ENCODE assay signal across 19 cellular contexts in genomic region chr3:76497636-76498035, GRCh38.
DNase-seq lines count a peak whose midpoint lies in the region; ATAC-seq and TF ChIP-seq lines count a peak whose summit lies in the region.
"Had no signal": no experiment of that assay in that cellular context is flagged by ENCODE, and none has a peak within 500 bp of the region (broad histone marks: within the 10 kb centered on the region; RNA-seq: fewer than 3 reads in every experiment).

No MANE protein-coding gene starts in this region.

- intact Hi-C loops in activated CD8-positive, alpha-beta T cell treated with anti-CD3 and anti-CD28 coated beads for 36 hours (cut with micrococcal nuclease) = no loop called here

- H3K9me3 Mint-ChIP-seq in activated CD8-positive, alpha-beta T cell treated with anti-CD3 and anti-CD28 coated beads for 36 hours = peaks cover 11% of the 10 kb centered on the region

- no peaks in the 10 kb centered on the region for H3K4me1 Mint-ChIP-seq in activated CD8-positive, alpha-beta T cell treated with anti-CD3 and anti-CD28 coated beads for 36 hours (ENCODE audit: low read depth)
- H3K4me1 Mint-ChIP-seq: activated naive CD8-positive, alpha-beta T cell treated with anti-CD3 and anti-CD28 coated beads, Interleukin-2, amount 10 ng/mL, durations not matched to agents 7 days and 5 days had no signal

- ATAC-seq in GM19351 (IDR thresholded peaks at IDR 0.05; ENCODE audit: unreplicated experiment) = no peak
- ATAC-seq in activated CD8-positive, alpha-beta T cell treated with anti-CD3 and anti-CD28 coated beads for 36 hours = no peak
- ATAC-seq: mucosa of descending colon had no signal

- no peaks in the 10 kb centered on the region for H3K27me3 Mint-ChIP-seq in activated CD8-positive, alpha-beta T cell treated with anti-CD3 and anti-CD28 coated beads for 36 hours
- H3K27me3 Mint-ChIP-seq: activated naive CD8-positive, alpha-beta T cell treated with anti-CD3 and anti-CD28 coated beads, Interleukin-2, amount 10 ng/mL, durations not matched to agents 7 days and 5 days had no signal

- no peak overlapping the region for H3K27ac Mint-ChIP-seq in activated CD8-positive, alpha-beta T cell treated with anti-CD3 and anti-CD28 coated beads for 36 hours
- H3K27ac Mint-ChIP-seq: activated naive CD8-positive, alpha-beta T cell treated with anti-CD3 and anti-CD28 coated beads, Interleukin-2, amount 10 ng/mL, durations not matched to agents 7 days and 5 days had no signal

- no peak for TF ChIP-seq EP300 in Ishikawa (IDR thresholded peaks at IDR 0.05; ENCODE audit: borderline replicate concordance)

- no peaks in the 10 kb centered on the region for H3K36me3 ChIP-seq in mesodermal cell (ENCODE audit: control insufficient read depth, insufficient read depth, low read length)
- H3K36me3 ChIP-seq: esophagus muscularis mucosa, Peyer's patch, thoracic aorta had no signal

- WGBS in mesodermal cell (ENCODE audit: insufficient coverage in 2 of 2), 2 experiments = 58 to 67% methylated on average over 3 of the region's 3 CpGs

- no peak overlapping the region for H3K4me3 Mint-ChIP-seq in activated CD8-positive, alpha-beta T cell treated with anti-CD3 and anti-CD28 coated beads for 36 hours
- H3K4me3 Mint-ChIP-seq: activated naive CD8-positive, alpha-beta T cell treated with anti-CD3 and anti-CD28 coated beads, Interleukin-2, amount 10 ng/mL, durations not matched to agents 7 days and 5 days had no signal

- H3K27ac ChIP-seq in mesodermal cell (ENCODE audit: low read depth, low read length, severe bottlenecking) = peak overlapping the region; percentile 73
- H3K27ac ChIP-seq: BLaER1 treated with 17β-estradiol and CSF1 and Interleukin-3, amounts not matched to agents 10 nM and 100 nM; esophagus muscularis mucosa; parathyroid adenoma; Peyer's patch; thoracic aorta had no signal

- POLR2A ChIA-PET in activated CD8-positive, alpha-beta T cell treated with anti-CD3 and anti-CD28 coated beads for 36 hours (lab: Charles Lee) = no interaction called here

- in situ Hi-C loops in Caki2 (cut with HindIII; ENCODE audit: low pct_unique_long_range_greater_than_20kb, low sequenced_read_pairs) = no loop called here

- CTCF ChIA-PET in activated CD8-positive, alpha-beta T cell treated with anti-CD3 and anti-CD28 coated beads for 36 hours (lab: Charles Lee) = no interaction called here

- no peaks in the 10 kb centered on the region for H3K36me3 Mint-ChIP-seq in activated CD8-positive, alpha-beta T cell treated with anti-CD3 and anti-CD28 coated beads for 36 hours (ENCODE audit: low read depth)
- H3K36me3 Mint-ChIP-seq: activated naive CD8-positive, alpha-beta T cell treated with anti-CD3 and anti-CD28 coated beads, Interleukin-2, amount 10 ng/mL, durations not matched to agents 7 days and 5 days had no signal

- H3K4me3 ChIP-seq in epithelial cell of proximal tubule (ENCODE audit: low read depth, low read length) = no peak overlapping the region
- H3K4me3 ChIP-seq in mesodermal cell (ENCODE audit: extremely low read depth, insufficient read depth, low read length, poor library complexity, severe bottlenecking) = no peak overlapping the region
- H3K4me3 ChIP-seq: BLaER1 treated with 17β-estradiol and CSF1 and Interleukin-3, amounts not matched to agents 10 nM and 100 nM; esophagus muscularis mucosa; mucosa of descending colon; Peyer's patch; thoracic aorta had no signal

- peak; percentile 47 for DNase-seq in Caki2 (ENCODE audit: low read depth)
- DNase-seq in epithelial cell of proximal tubule (ENCODE audit: low read depth) = peak; percentile 59
- no peak for DNase-seq in NCI-H146 (lab: John Stamatoyannopoulos, UW)
- no peak for DNase-seq in LoVo (ENCODE audit: low spot score)
- no peak for DNase-seq in activated CD8-positive, alpha-beta T cell treated with anti-CD3 and anti-CD28 coated beads for 36 hours
- DNase-seq: activated CD4-positive, alpha-beta T cell treated with anti-CD3 and anti-CD28 coated beads for 4 hours; activated naive CD8-positive, alpha-beta T cell treated with anti-CD3 and anti-CD28 coated beads, Interleukin-2, amount 10 ng/mL, durations not matched to agents 7 days and 5 days; mucosa of descending colon; NCI-H187; NCI-H524 treated with DMSO at 0.1 percent for 48 hours; Peyer's patch; T-helper 2 cell had no signal

- no peaks in the 10 kb centered on the region for H3K4me1 ChIP-seq in mesodermal cell (ENCODE audit: control insufficient read depth, insufficient read depth, low read length, poor library complexity, severe bottlenecking)
- H3K4me1 ChIP-seq: esophagus muscularis mucosa, parathyroid adenoma, Peyer's patch had no signal

- H3K9me3 ChIP-seq in mesodermal cell (ENCODE audit: control insufficient read depth, low read length) = no peaks in the 10 kb centered on the region
- H3K9me3 ChIP-seq: esophagus muscularis mucosa, Peyer's patch, thoracic aorta had no signal

- TF ChIP-seq RAD21 in Ishikawa (IDR thresholded peaks at IDR 0.05; ENCODE audit: low read depth) = no peak

- no peak for TF ChIP-seq CTCF in epithelial cell of proximal tubule (conservative IDR thresholded peaks at IDR 0.05; ENCODE audit: low read depth, low read length)
- no peak for TF ChIP-seq CTCF in activated CD8-positive, alpha-beta T cell treated with anti-CD3 and anti-CD28 coated beads for 36 hours (IDR thresholded peaks at IDR 0.05)

TF ChIP-seq in Ishikawa, 13 proteins besides CTCF, POLR2A, EP300 and RAD21:
- peak; percentile 97 for TF ChIP-seq TEAD4 (IDR thresholded peaks at IDR 0.05)
- TF ChIP-seq, protein P1, sequence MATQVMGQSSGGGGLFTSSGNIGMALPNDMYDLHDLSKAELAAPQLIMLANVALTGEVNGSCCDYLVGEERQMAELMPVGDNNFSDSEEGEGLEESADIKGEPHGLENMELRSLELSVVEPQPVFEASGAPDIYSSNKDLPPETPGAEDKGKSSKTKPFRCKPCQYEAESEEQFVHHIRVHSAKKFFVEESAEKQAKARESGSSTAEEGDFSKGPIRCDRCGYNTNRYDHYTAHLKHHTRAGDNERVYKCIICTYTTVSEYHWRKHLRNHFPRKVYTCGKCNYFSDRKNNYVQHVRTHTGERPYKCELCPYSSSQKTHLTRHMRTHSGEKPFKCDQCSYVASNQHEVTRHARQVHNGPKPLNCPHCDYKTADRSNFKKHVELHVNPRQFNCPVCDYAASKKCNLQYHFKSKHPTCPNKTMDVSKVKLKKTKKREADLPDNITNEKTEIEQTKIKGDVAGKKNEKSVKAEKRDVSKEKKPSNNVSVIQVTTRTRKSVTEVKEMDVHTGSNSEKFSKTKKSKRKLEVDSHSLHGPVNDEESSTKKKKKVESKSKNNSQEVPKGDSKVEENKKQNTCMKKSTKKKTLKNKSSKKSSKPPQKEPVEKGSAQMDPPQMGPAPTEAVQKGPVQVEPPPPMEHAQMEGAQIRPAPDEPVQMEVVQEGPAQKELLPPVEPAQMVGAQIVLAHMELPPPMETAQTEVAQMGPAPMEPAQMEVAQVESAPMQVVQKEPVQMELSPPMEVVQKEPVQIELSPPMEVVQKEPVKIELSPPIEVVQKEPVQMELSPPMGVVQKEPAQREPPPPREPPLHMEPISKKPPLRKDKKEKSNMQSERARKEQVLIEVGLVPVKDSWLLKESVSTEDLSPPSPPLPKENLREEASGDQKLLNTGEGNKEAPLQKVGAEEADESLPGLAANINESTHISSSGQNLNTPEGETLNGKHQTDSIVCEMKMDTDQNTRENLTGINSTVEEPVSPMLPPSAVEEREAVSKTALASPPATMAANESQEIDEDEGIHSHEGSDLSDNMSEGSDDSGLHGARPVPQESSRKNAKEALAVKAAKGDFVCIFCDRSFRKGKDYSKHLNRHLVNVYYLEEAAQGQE (IDR thresholded peaks at IDR 0.05; ENCODE audit: low read depth) = no peak
TF ChIP-seq in Ishikawa: peak in this region for 1.

Comparison
In these comparisons a context has a peak if more than half of its experiments do, and no peak if none do; other contexts are left out.
1. DNase-seq: peak in Caki2 (single experiment) and epithelial cell of proximal tubule (single experiment); none in NCI-H146 (single experiment), LoVo (single experiment) and activated CD8-positive, alpha-beta T cell treated with anti-CD3 and anti-CD28 coated beads for 36 hours (single experiment).